ENCODE assay signal across 8 cellular contexts in the genomic region with DNA sequence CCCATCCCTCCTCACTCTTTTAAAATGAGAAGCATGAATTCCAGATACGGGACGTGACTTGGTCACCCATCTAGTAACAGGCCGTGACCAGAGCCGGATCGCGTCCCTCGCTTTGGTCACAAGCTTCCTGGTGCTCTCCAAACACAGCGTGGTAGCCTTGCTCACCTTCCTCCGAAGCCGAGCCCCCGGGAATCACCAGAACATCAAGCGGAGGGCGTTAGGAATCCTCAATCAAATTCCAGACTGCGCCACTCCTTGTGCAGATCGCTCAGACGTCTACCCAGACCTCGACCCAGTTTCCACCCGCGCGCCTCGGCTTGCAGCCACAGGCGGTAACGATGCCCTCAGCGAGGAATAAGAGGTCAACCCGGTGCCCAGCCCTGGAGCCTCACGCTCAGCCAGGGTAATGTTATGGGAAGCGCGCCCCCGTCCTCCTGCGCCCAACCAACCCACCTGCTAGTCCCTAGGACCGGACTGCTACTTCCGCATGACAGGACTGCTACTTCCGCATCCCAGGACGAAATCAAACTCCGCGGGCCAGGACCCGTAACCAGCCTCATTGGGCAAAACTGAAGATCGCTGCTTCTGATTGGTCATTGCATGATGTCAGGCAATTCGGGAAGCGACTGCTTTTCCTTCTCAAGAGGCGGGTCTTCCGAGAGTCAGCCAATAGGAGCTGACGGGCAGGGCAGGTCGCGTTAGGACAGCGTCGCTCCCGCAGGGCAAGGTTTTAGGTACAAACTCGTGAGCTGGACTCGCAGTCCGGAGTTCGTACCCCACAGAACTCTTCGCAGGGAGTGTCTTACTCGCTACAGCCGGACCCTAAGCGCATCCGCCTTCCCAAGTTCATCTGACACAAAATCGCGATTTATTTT. TPM values are rescaled to one million over a fixed set of nuclear protein-coding genes. Genes with fewer than 3 reads are reported as not detected.
DNase-seq lines count a peak whose midpoint lies in the region; ATAC-seq and TF ChIP-seq lines count a peak whose summit lies in the region.

MTFR2 (minus strand) TSS at position 501 of the 875 bp plus-strand sequence. CDS start 1,212 bp downstream, outside the sequence.

- no peaks in the 10 kb centered on the region for H3K79me2 ChIP-seq in mesendoderm (ENCODE audit: control insufficient read depth, insufficient read depth, low read length)

- H3K9me3 Mint-ChIP-seq in Calu3 (ENCODE audit: low read depth, unreplicated experiment) (no peaks in the 10 kb centered on the region), endodermal cell (no peaks in the 10 kb centered on the region)

- no peak within 1 kb of the TSS for H4K8ac ChIP-seq in mesendoderm (ENCODE audit: low read depth, low read length)

- peak within 1 kb of the TSS; percentile 83 for H3K27ac Mint-ChIP-seq in Calu3 (ENCODE audit: unreplicated experiment)
- H3K27ac Mint-ChIP-seq in endodermal cell = peak within 1 kb of the TSS; percentile 95

- intact Hi-C loops in Calu3 (cut with micrococcal nuclease; ENCODE audit: unreplicated experiment) = no loop called here

- H3K23ac ChIP-seq in mesendoderm (ENCODE audit: low read length) = no peak within 1 kb of the TSS

- no peaks in the 10 kb centered on the region for H3K79me1 ChIP-seq in mesendoderm (ENCODE audit: low read length)

- peak within 1 kb of the TSS; percentile 58 for H3K9ac ChIP-seq in HUES48 (ENCODE audit: low read depth, low read length)
- H3K9ac ChIP-seq in NT2/D1 (ENCODE audit: insufficient read length, low read depth) = peak within 1 kb of the TSS; percentile 85
- H3K9ac ChIP-seq in endodermal cell (ENCODE audit: extremely low read depth, low read length, poor library complexity, severe bottlenecking) = peak within 1 kb of the TSS; percentile 74
- H3K9ac ChIP-seq in mesendoderm (ENCODE audit: low read length) = peak within 1 kb of the TSS; percentile 82

- H3K4me1 ChIP-seq in HUES48 (ENCODE audit: control insufficient read depth, insufficient read depth, low read length) (peaks cover 3% of the 10 kb centered on the region; the same call in 1 of the 2 replicates), NT2/D1 (ENCODE audit: insufficient read depth, insufficient read length) (no peaks in the 10 kb centered on the region), endodermal cell (ENCODE audit: control insufficient read depth, insufficient read depth, low read length) (no peaks in the 10 kb centered on the region), mesendoderm (ENCODE audit: control insufficient read depth, low read depth, low read length) (no peaks in the 10 kb centered on the region)

- ATAC-seq in GM21423 (IDR thresholded peaks at IDR 0.05; ENCODE audit: unreplicated experiment) = peak; percentile 97

- H3K4me3 Mint-ChIP-seq in Calu3 (ENCODE audit: low read depth, unreplicated experiment) (peak within 1 kb of the TSS; percentile 92), endodermal cell (peak within 1 kb of the TSS; percentile 96)

- H3K9me3 ChIP-seq in HUES48 (ENCODE audit: control insufficient read depth, insufficient read depth, low read length) (no peaks in the 10 kb centered on the region), NT2/D1 (ENCODE audit: insufficient read depth, low read length) (no peaks in the 10 kb centered on the region), endodermal cell (ENCODE audit: control insufficient read depth, low read length) (no peaks in the 10 kb centered on the region)

- TF ChIP-seq CTCF in Calu3 (IDR thresholded peaks at IDR 0.05; ENCODE audit: unreplicated experiment) = no peak
- TF ChIP-seq CTCF in endodermal cell (conservative IDR thresholded peaks at IDR 0.05) = no peak

- H3K4me2 ChIP-seq in mesendoderm (ENCODE audit: low read length) = peak within 1 kb of the TSS; percentile 98

- no peak within 1 kb of the TSS for H3K4ac ChIP-seq in mesendoderm (ENCODE audit: low read depth, low read length)

- no peak within 1 kb of the TSS for H2BK5ac ChIP-seq in mesendoderm (ENCODE audit: low read length)

- CTCF ChIA-PET in Calu3 (lab: Charles Lee) = interaction anchor here (0.6 kb wide), 1 partner anchor 628 kb away, joined by 5 read pairs; no protein-coding TSS in a partner anchor

- H3K27ac ChIP-seq in HUES48 (ENCODE audit: low read depth, low read length) (peak within 1 kb of the TSS; percentile 69), endodermal cell (ENCODE audit: low read depth, low read length) (no peak within 1 kb of the TSS), mesendoderm (ENCODE audit: low read depth, low read length) (no peak within 1 kb of the TSS)

- 0 to 1% methylated on average over 39 to 59 of the region's 59 CpGs for WGBS in endodermal cell (ENCODE audit: insufficient coverage in 1 of 2, insufficient read length in 1 of 2), 2 experiments
- no CpG with 5 or more reads among the region's 59 CpGs for WGBS in mesendoderm (ENCODE audit: extremely low coverage, insufficient coverage, low lambda C conversion rate)

- H4K5ac ChIP-seq in mesendoderm (ENCODE audit: low read length) = no peak within 1 kb of the TSS

- no peak within 1 kb of the TSS for H2AK5ac ChIP-seq in mesendoderm (ENCODE audit: low read length)

- H3K27me3 ChIP-seq in HUES48 (ENCODE audit: control insufficient read depth, insufficient read depth, low read length) (no peaks in the 10 kb centered on the region), NT2/D1 (ENCODE audit: insufficient read depth, insufficient read length) (no peaks in the 10 kb centered on the region), endodermal cell (ENCODE audit: control insufficient read depth, insufficient read depth, low read length, poor library complexity, severe bottlenecking) (no peaks in the 10 kb centered on the region), mesendoderm (ENCODE audit: insufficient read depth, low read length, poor library complexity) (no peaks in the 10 kb centered on the region)

- H3K4me3 ChIP-seq in HUES48 (ENCODE audit: low read depth, low read length) (peak within 1 kb of the TSS; percentile 77), NT2/D1 (ENCODE audit: insufficient read length, low read depth) (peak within 1 kb of the TSS; percentile 76), endodermal cell (ENCODE audit: low read length) (peak within 1 kb of the TSS; percentile 95), mesendoderm (ENCODE audit: low read length) (peak within 1 kb of the TSS; percentile 83)

- peak; percentile 92 for DNase-seq in Calu3
- peak; percentile 93 for DNase-seq in NT2/D1 (ENCODE audit: low read depth, low spot score)
- peak; percentile 47 to 80 (median 77) for DNase-seq in activated CD8-positive, alpha-beta memory T cell treated with anti-CD3 and anti-CD28 coated beads for 48 hours (ENCODE audit: low read depth in 2 of 3, low spot score in 2 of 3)
- DNase-seq in endodermal cell = peak; percentile 99
- DNase-seq in mesendoderm = peak; percentile 100
- peak; percentile 79 for DNase-seq in stimulated activated CD8-positive, alpha-beta memory T cell treated with anti-CD3 and anti-CD28 coated beads, Interleukin-12 subunit alpha, Interleukin-12 subunit beta, amount 100 ng/mL, for 4 hours (ENCODE audit: low read depth)

- peak within 1 kb of the TSS; percentile 90 for H3K56ac ChIP-seq in mesendoderm (ENCODE audit: low read length)

- H3K36me3 ChIP-seq in HUES48 (ENCODE audit: control insufficient read depth, insufficient read depth, low read length) (no peaks in the 10 kb centered on the region), NT2/D1 (ENCODE audit: insufficient read depth, insufficient read length, low read length) (peaks cover 12% of the 10 kb centered on the region), endodermal cell (ENCODE audit: control insufficient read depth, insufficient read depth, low read length) (peaks cover 3% of the 10 kb centered on the region), mesendoderm (ENCODE audit: control insufficient read depth, insufficient read depth, low read length) (no peaks in the 10 kb centered on the region)

- H3K36me3 Mint-ChIP-seq in Calu3 (ENCODE audit: insufficient read depth, unreplicated experiment) (peaks cover 28% of the 10 kb centered on the region), endodermal cell (ENCODE audit: low read depth) (peaks cover 4% of the 10 kb centered on the region)

- H3K4me1 Mint-ChIP-seq in Calu3 (ENCODE audit: low read depth, unreplicated experiment) (peaks cover 16% of the 10 kb centered on the region), endodermal cell (peaks cover 18% of the 10 kb centered on the region)

- no peak within 1 kb of the TSS for H2BK120ac ChIP-seq in mesendoderm (ENCODE audit: low read depth, low read length)

- H3K27me3 Mint-ChIP-seq in Calu3 (ENCODE audit: unreplicated experiment) (no peaks in the 10 kb centered on the region), endodermal cell (ENCODE audit: insufficient read depth) (no peaks in the 10 kb centered on the region)

- no peak within 1 kb of the TSS for H2BK15ac ChIP-seq in mesendoderm (replicated peaks; ENCODE audit: low read depth)

- TSS peak; percentile 56 for BruUV-seq in Calu3 (replicated peaks; lab: Mats Ljungman, UMichigan)

- H3K18ac ChIP-seq in mesendoderm (ENCODE audit: low read length) = no peak within 1 kb of the TSS

RNA-seq across cellular contexts. Expression of gene MTFR2, which starts in this region (rescaled TPM):
- total RNA-seq in Calu3 (2022) (7.0 and 7.7 TPM in 2 replicates), endodermal cell (1 to 10 TPM; 4.0 to 6.3 TPM)
- 8.2 TPM for polyA plus RNA-seq in endodermal cell (2013, experiment 1 of 2)
- 8.4 TPM for polyA plus RNA-seq in endodermal cell (2013, experiment 2 of 2)
- 14.9 TPM for polyA plus RNA-seq in mesendoderm (2013, experiment 1 of 2)
- 16.7 TPM for polyA plus RNA-seq in mesendoderm (2013, experiment 2 of 2)
